Comparison of ENCODE assay signal across 11 cellular contexts in the genomic region with DNA sequence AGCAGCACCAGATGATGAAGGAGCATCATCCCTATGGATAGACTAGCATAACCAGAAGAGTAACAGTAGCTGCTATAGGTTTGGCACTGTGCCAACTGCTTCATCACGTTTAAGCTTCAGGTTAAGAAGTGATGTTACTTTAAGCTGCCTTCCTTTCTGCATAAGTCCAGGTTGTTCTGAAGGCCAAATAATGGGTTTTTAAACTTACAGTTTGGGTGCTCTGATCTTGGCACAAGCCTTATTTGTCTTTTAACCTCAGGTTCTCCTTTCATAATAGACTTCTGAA. TPM values are rescaled to one million over a fixed set of nuclear protein-coding genes. Genes with fewer than 3 reads are reported as not detected.
DNase-seq lines count a peak whose midpoint lies in the region; ATAC-seq and TF ChIP-seq lines count a peak whose summit lies in the region.
"Had no signal": no experiment of that assay in that cellular context is flagged by ENCODE, and none has a peak within 500 bp of the region (broad histone marks: within the 10 kb centered on the region; RNA-seq: fewer than 3 reads in every experiment).

No MANE protein-coding gene starts in this region.

- no peaks in the 10 kb centered on the region for H3K27me3 ChIP-seq in stomach
- H3K27me3 ChIP-seq in endodermal cell (ENCODE audit: control insufficient read depth, insufficient read depth, low read length, poor library complexity, severe bottlenecking): no peaks in the 10 kb centered on the region

- peaks cover 42% of the 10 kb centered on the region for H3K4me1 Mint-ChIP-seq in activated CD4-positive, alpha-beta T cell treated with anti-CD3 and anti-CD28 coated beads for 36 hours
- peaks cover 36% of the 10 kb centered on the region for H3K4me1 Mint-ChIP-seq in endodermal cell

- no peak for TF ChIP-seq EP300 in stomach (IDR thresholded peaks at IDR 0.05)

- H3K9ac ChIP-seq in endodermal cell (ENCODE audit: extremely low read depth, low read length, poor library complexity, severe bottlenecking): no peak overlapping the region

- no peaks in the 10 kb centered on the region for H3K9me3 Mint-ChIP-seq in activated CD4-positive, alpha-beta T cell treated with anti-CD3 and anti-CD28 coated beads for 36 hours (ENCODE audit: low read depth)
- H3K9me3 Mint-ChIP-seq in endodermal cell: no peaks in the 10 kb centered on the region
- H3K9me3 Mint-ChIP-seq: naive thymus-derived CD8-positive, alpha-beta T cell had no signal

- H3K27ac ChIP-seq in coronary artery (peak overlapping the region; percentile 95 to 98), stomach (peak overlapping the region in 4 of 5 donors; percentile 25 to 96 (median 67)), endodermal cell (ENCODE audit: low read depth, low read length) (no peak overlapping the region)

- no peaks in the 10 kb centered on the region for H3K9me3 ChIP-seq in stomach
- H3K9me3 ChIP-seq in endodermal cell (ENCODE audit: control insufficient read depth, low read length): no peaks in the 10 kb centered on the region

- H3K36me3 Mint-ChIP-seq in activated CD4-positive, alpha-beta T cell treated with anti-CD3 and anti-CD28 coated beads for 36 hours (ENCODE audit: low read depth): peaks cover 8% of the 10 kb centered on the region
- H3K36me3 Mint-ChIP-seq in endodermal cell (ENCODE audit: low read depth): no peaks in the 10 kb centered on the region

- POLR2A ChIA-PET in activated CD4-positive, alpha-beta T cell treated with anti-CD3 and anti-CD28 coated beads for 36 hours (lab: Charles Lee): no interaction called here

- ATAC-seq in activated CD4-positive, alpha-beta T cell treated with anti-CD3 and anti-CD28 coated beads for 36 hours: no peak
- no peak for ATAC-seq in left lobe of liver

- H3K27ac Mint-ChIP-seq in activated CD4-positive, alpha-beta T cell treated with anti-CD3 and anti-CD28 coated beads for 36 hours: no peak overlapping the region
- no peak overlapping the region for H3K27ac Mint-ChIP-seq in endodermal cell

- intact Hi-C loops in activated CD4-positive, alpha-beta T cell treated with anti-CD3 and anti-CD28 coated beads for 36 hours (cut with DNase I, micrococcal nuclease): no loop called here
- intact Hi-C loops in stomach (cut with DNase I; ENCODE audit: low total_unique reads): no loop called here

- peaks cover 23 to 81% (median 59%) of the 10 kb centered on the region in 4 donors for H3K4me1 ChIP-seq in stomach
- peaks cover 7% of the 10 kb centered on the region for H3K4me1 ChIP-seq in endodermal cell (ENCODE audit: control insufficient read depth, insufficient read depth, low read length)

- no peaks in the 10 kb centered on the region for H3K27me3 Mint-ChIP-seq in activated CD4-positive, alpha-beta T cell treated with anti-CD3 and anti-CD28 coated beads for 36 hours
- peaks cover 37% of the 10 kb centered on the region for H3K27me3 Mint-ChIP-seq in endodermal cell (ENCODE audit: insufficient read depth)

- peak; percentile 45 for DNase-seq in activated CD4-positive, alpha-beta T cell treated with anti-CD3 and anti-CD28 coated beads for 36 hours
- no peak for DNase-seq in activated CD4-positive, alpha-beta T cell treated with anti-CD3 and anti-CD28 coated beads, Interleukin-2, amount 50 U/mL, for 4 hours
- DNase-seq in NCI-H2171 treated with DMSO at 0.1 percent for 48 hours (lab: John Stamatoyannopoulos, UW) (peak; percentile 37), coronary artery (ENCODE audit: low spot score) (no peak), stomach (no peak), endodermal cell (no peak), left lobe of liver (ENCODE audit: low spot score) (no peak)
- DNase-seq in effector CD8-positive, alpha-beta T cell (lab: John Stamatoyannopoulos, UW): no peak
- DNase-seq: activated effector memory CD4-positive, alpha-beta T cell treated with anti-CD3 and anti-CD28 coated beads, Interleukin-2, amount 50 U/mL, for 16 hours; effector memory CD4-positive, alpha-beta T cell had no signal

- H3K36me3 ChIP-seq in stomach (peaks cover 0 to 15% (median 4%) of the 10 kb centered on the region in 4 donors), endodermal cell (ENCODE audit: control insufficient read depth, insufficient read depth, low read length) (no peaks in the 10 kb centered on the region)

- 0 to 15% (median 3%) methylated on average over 1 of the region's 1 CpG for WGBS in stomach, 5 donors
- 40 to 67% methylated on average over 1 of the region's 1 CpG for WGBS in endodermal cell (ENCODE audit: insufficient coverage in 1 of 2, insufficient read length in 1 of 2), 2 experiments

- H3K4me3 ChIP-seq in coronary artery (peak overlapping the region; percentile 78), stomach (no peak overlapping the region), endodermal cell (ENCODE audit: low read length) (no peak overlapping the region)

- CTCF ChIA-PET in activated CD4-positive, alpha-beta T cell treated with anti-CD3 and anti-CD28 coated beads for 36 hours (lab: Charles Lee): interaction anchor here (0.6 to 1.4 kb wide), 5 partner anchors 9 to 53 kb away, joined by 3 to 7 read pairs (median 3); partner anchors contain the start of gene CMSS1

- TF ChIP-seq CTCF in coronary artery (IDR thresholded peaks at IDR 0.05) (no peak), stomach (IDR thresholded peaks at IDR 0.05) (no peak), endodermal cell (conservative IDR thresholded peaks at IDR 0.05) (no peak)

- no peak overlapping the region for H3K4me3 Mint-ChIP-seq in activated CD4-positive, alpha-beta T cell treated with anti-CD3 and anti-CD28 coated beads for 36 hours
- no peak overlapping the region for H3K4me3 Mint-ChIP-seq in endodermal cell
- H3K4me3 Mint-ChIP-seq: naive thymus-derived CD8-positive, alpha-beta T cell had no signal

- TF ChIP-seq POLR2A in stomach (IDR thresholded peaks at IDR 0.05): no peak

RNA-seq across cellular contexts. Expression of gene CMSS1, which starts 50.7 kb away (rescaled TPM):
- total RNA-seq in activated CD4-positive, alpha-beta T cell treated with anti-CD3 and anti-CD28 coated beads for 36 hours: 10 to 100 TPM; 94.0 to 96.3 TPM
- total RNA-seq in stomach: 10 to 100 TPM in 3 of 5 donors, 1 to 10 TPM in 2; 2.7 to 33.3 (median 23.1) TPM
- polyA plus RNA-seq in stomach: 10 to 100 TPM; 14.7 to 25.3 (median 21.1) TPM
- 10 to 100 TPM; 48.5 to 50.8 TPM for total RNA-seq in endodermal cell
- polyA plus RNA-seq in endodermal cell (2013, experiment 1 of 2): 48.6 TPM
- 40.0 TPM for polyA plus RNA-seq in endodermal cell (2013, experiment 2 of 2)
- 9.7 TPM for total RNA-seq in left lobe of liver

Comparison
In these comparisons a context has a peak if more than half of its experiments do, and no peak if none do; other contexts are left out.
1. DNase-seq: peak in activated CD4-positive, alpha-beta T cell treated with anti-CD3 and anti-CD28 coated beads for 36 hours (single experiment) and NCI-H2171 treated with DMSO at 0.1 percent for 48 hours (single experiment); none in activated CD4-positive, alpha-beta T cell treated with anti-CD3 and anti-CD28 coated beads, Interleukin-2, amount 50 U/mL, for 4 hours (0 of 2), coronary artery (single experiment), stomach (single experiment), endodermal cell (single experiment), left lobe of liver (single experiment) and effector CD8-positive, alpha-beta T cell (single experiment).